In the genomic region with DNA sequence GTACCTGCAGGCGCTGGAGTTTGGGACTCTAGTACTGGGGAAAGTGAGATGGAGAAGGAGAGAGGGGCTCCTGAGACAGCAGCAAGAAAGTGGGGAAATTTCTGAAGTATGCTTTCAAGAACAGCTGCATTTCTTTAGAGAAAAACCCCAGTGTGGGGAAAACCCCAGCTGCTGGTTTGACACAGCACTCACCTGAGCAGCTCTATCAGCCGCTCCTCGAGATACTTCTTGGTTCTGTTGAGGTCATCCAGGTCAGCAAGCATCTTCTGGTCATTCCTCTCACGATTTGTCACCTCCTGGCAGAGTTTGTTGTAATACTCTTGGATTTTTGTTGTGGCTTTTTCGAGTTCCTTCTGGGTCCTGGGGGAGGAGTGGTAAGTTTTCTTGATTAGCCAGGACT, we compare ENCODE assay signal across 17 cellular contexts. TPM values are rescaled to one million over a fixed set of nuclear protein-coding genes. Genes with fewer than 3 reads are reported as not detected.
DNase-seq lines count a peak whose midpoint lies in the region; ATAC-seq and TF ChIP-seq lines count a peak whose summit lies in the region.
"Had no signal": no experiment of that assay in that cellular context is flagged by ENCODE, and none has a peak within 500 bp of the region (broad histone marks: within the 10 kb centered on the region; RNA-seq: fewer than 3 reads in every experiment).

No MANE protein-coding gene starts in this region.

- H2AFZ ChIP-seq in MM.1S (ENCODE audit: low read length): no peak overlapping the region

- peak; percentile 38 for DNase-seq in stimulated activated CD4-positive, alpha-beta T cell treated with anti-CD3 and anti-CD28 coated beads, Interleukin-4, amount 100 ng/mL, for 24 hours
- DNase-seq in stimulated activated CD4-positive, alpha-beta T cell treated with anti-CD3 and anti-CD28 coated beads, Interleukin-4, amount 100 ng/mL, for 4 hours: no peak
- DNase-seq in MM.1S (peak; percentile 74), MCF 10A (ENCODE audit: unreplicated experiment) (no peak), thyroid gland (no peak), RWPE1 (ENCODE audit: low spot score) (no peak)
- DNase-seq in stimulated activated naive B cell treated with anti-CD40 and anti-IgM and Interleukin-4, amounts not matched to agents 10 μg/mL and 1 μg/mL and 100 μg/mL, for 72 hours: peak; percentile 47
- DNase-seq: C1 segment of cervical spinal cord, GDM1, MG63, pancreas, T1000 had no signal

- no peak overlapping the region for H3K27ac Mint-ChIP-seq in stimulated activated naive B cell treated with anti-CD40 and anti-IgM and Interleukin-4, amounts not matched to agents 10 μg/mL and 1 μg/mL and 100 μg/mL, for 72 hours
- no peak overlapping the region for H3K27ac Mint-ChIP-seq in MCF 10A (ENCODE audit: low read depth, unreplicated experiment)
- H3K27ac Mint-ChIP-seq: mesothelial cell of epicardium had no signal

- no peak overlapping the region for H3K9ac ChIP-seq in MM.1S (ENCODE audit: low read length)

- no peak for TF ChIP-seq CTCF in MM.1S (IDR thresholded peaks at IDR 0.05; ENCODE audit: low read length)
- TF ChIP-seq CTCF in MCF 10A (IDR thresholded peaks at IDR 0.05; ENCODE audit: unreplicated experiment): no peak
- no peak for TF ChIP-seq CTCF in thyroid gland (IDR thresholded peaks at IDR 0.05)
- TF ChIP-seq CTCF in RWPE1 (conservative IDR thresholded peaks at IDR 0.05; ENCODE audit: low read depth): no peak

- H4K20me1 ChIP-seq in MM.1S (ENCODE audit: insufficient read depth, low read length): no peaks in the 10 kb centered on the region

- H3K9me3 ChIP-seq in MM.1S (replicated peaks; ENCODE audit: insufficient read depth, low read length) (no peaks in the 10 kb centered on the region), thyroid gland (no peaks in the 10 kb centered on the region)
- H3K9me3 ChIP-seq: MG63, pancreas had no signal

- no TSS peak for BruUV-seq in MCF 10A (replicated peaks; lab: Mats Ljungman, UMichigan)

- CTCF ChIA-PET in MCF 10A (lab: Yijun Ruan, JAX) (interaction anchor here (0.6 to 1.8 kb wide), 6 partner anchors 11 to 491 kb away, joined by 3 to 6 read pairs (median 3); no protein-coding TSS in a partner anchor), RWPE1 (lab: Yijun Ruan, JAX) (no interaction called here)

- no peaks in the 10 kb centered on the region for H3K9me2 ChIP-seq in MM.1S (replicated peaks; ENCODE audit: insufficient read depth, low read length)

- H3K27me3 Mint-ChIP-seq in stimulated activated naive B cell treated with anti-CD40 and anti-IgM and Interleukin-4, amounts not matched to agents 10 μg/mL and 1 μg/mL and 100 μg/mL, for 72 hours: no peaks in the 10 kb centered on the region
- H3K27me3 Mint-ChIP-seq in MCF 10A (ENCODE audit: insufficient read depth, unreplicated experiment): no peaks in the 10 kb centered on the region

- H3K4me1 ChIP-seq in MM.1S (ENCODE audit: low read length): peaks cover 18% of the 10 kb centered on the region
- peaks cover 16 to 27% of the 10 kb centered on the region in 2 donors for H3K4me1 ChIP-seq in thyroid gland
- H3K4me1 ChIP-seq: pancreas had no signal

- no peaks in the 10 kb centered on the region for H3K79me2 ChIP-seq in MM.1S (ENCODE audit: low read length)

- no peak overlapping the region for H3K4me2 ChIP-seq in MM.1S (ENCODE audit: low read depth, low read length)

- POLR2A ChIA-PET in MCF 10A (lab: Yijun Ruan, JAX) (interaction anchor here (1.8 kb wide), 1 partner anchor 11 kb away, joined by 4 read pairs; no protein-coding TSS in a partner anchor), RWPE1 (lab: Yijun Ruan, JAX; ENCODE audit: low non-redundant PET) (no interaction called here)

- peaks cover 40 to 68% of the 10 kb centered on the region in 2 donors for H3K36me3 Mint-ChIP-seq in stimulated activated naive B cell treated with anti-CD40 and anti-IgM and Interleukin-4, amounts not matched to agents 10 μg/mL and 1 μg/mL and 100 μg/mL, for 72 hours
- peaks cover 51% of the 10 kb centered on the region for H3K36me3 Mint-ChIP-seq in MCF 10A (ENCODE audit: insufficient read depth, unreplicated experiment)

- H3K4me3 ChIP-seq in MM.1S (ENCODE audit: low read length) (no peak overlapping the region), thyroid gland (replicated peaks in 1 of 3) (no peak overlapping the region)
- H3K4me3 ChIP-seq: MG63, pancreas had no signal

- H3K4me1 Mint-ChIP-seq in stimulated activated naive B cell treated with anti-CD40 and anti-IgM and Interleukin-4, amounts not matched to agents 10 μg/mL and 1 μg/mL and 100 μg/mL, for 72 hours: peaks cover 14 to 23% of the 10 kb centered on the region in 2 donors
- no peaks in the 10 kb centered on the region for H3K4me1 Mint-ChIP-seq in MCF 10A (ENCODE audit: insufficient read depth, unreplicated experiment)
- H3K4me1 Mint-ChIP-seq: mesothelial cell of epicardium had no signal

- peak; percentile 58 for ATAC-seq in GM21447 (IDR thresholded peaks at IDR 0.05; ENCODE audit: unreplicated experiment)
- ATAC-seq in stimulated activated naive B cell treated with anti-CD40 and anti-IgM and Interleukin-4, amounts not matched to agents 10 μg/mL and 1 μg/mL and 100 μg/mL, for 72 hours (replicated peaks): peak; percentile 93 to 95
- ATAC-seq: esophagus mucosa, Panc1, pancreas had no signal

- no peak overlapping the region for H3K4me3 Mint-ChIP-seq in stimulated activated naive B cell treated with anti-CD40 and anti-IgM and Interleukin-4, amounts not matched to agents 10 μg/mL and 1 μg/mL and 100 μg/mL, for 72 hours
- H3K4me3 Mint-ChIP-seq in MCF 10A (ENCODE audit: unreplicated experiment): no peak overlapping the region
- H3K4me3 Mint-ChIP-seq: mesothelial cell of epicardium had no signal

- no peaks in the 10 kb centered on the region for H3K9me3 Mint-ChIP-seq in stimulated activated naive B cell treated with anti-CD40 and anti-IgM and Interleukin-4, amounts not matched to agents 10 μg/mL and 1 μg/mL and 100 μg/mL, for 72 hours
- H3K9me3 Mint-ChIP-seq in MCF 10A (ENCODE audit: unreplicated experiment): no peaks in the 10 kb centered on the region

- 0 out of 2 replicates have a peak, but pooled peaks cover 2% of the 10 kb centered on the region for H3F3A ChIP-seq in MM.1S (ENCODE audit: insufficient read depth, low read length)

- H3K27ac ChIP-seq in MM.1S (ENCODE audit: low read length) (no peak overlapping the region), thyroid gland (no peak overlapping the region), RWPE1 (no peak overlapping the region)
- H3K27ac ChIP-seq: pancreas had no signal

- TF ChIP-seq POLR2A in thyroid gland (IDR thresholded peaks at IDR 0.05): no peak

- H3K36me3 ChIP-seq in MM.1S (replicated peaks; ENCODE audit: insufficient read depth, low read length): no peaks in the 10 kb centered on the region
- peaks cover 63 to 91% of the 10 kb centered on the region in 2 donors for H3K36me3 ChIP-seq in thyroid gland

- H3K27me3 ChIP-seq in MM.1S (replicated peaks; ENCODE audit: insufficient read depth, low read length) (no peaks in the 10 kb centered on the region), thyroid gland (no peaks in the 10 kb centered on the region)
- H3K27me3 ChIP-seq: MG63, pancreas had no signal

- intact Hi-C loops in MCF 10A (cut with micrococcal nuclease) (no loop called here), thyroid gland (cut with DNase I) (no loop called here)

- 73 to 97% methylated on average over 5 of the region's 5 CpGs for WGBS in thyroid gland, 2 donors

RNA-seq across cellular contexts. Expression of gene CXCR6, which starts 18.8 kb away (rescaled TPM):
- not detected in 2 replicates for total RNA-seq in MCF 10A (2022)
- total RNA-seq in thyroid gland: 1 to 10 TPM; 2.1 to 4.4 (median 3.4) TPM
- total RNA-seq: cerebellum, mesothelial cell of epicardium had no signal

RNA-seq across cellular contexts. Expression of gene FYCO1, which starts 33.6 kb away (rescaled TPM):
- total RNA-seq in MCF 10A (2022) (17.0 and 18.4 TPM in 2 replicates), thyroid gland (10 to 100 TPM; 38.2 to 66.6 (median 50.5) TPM)

Comparison
In these comparisons a context has a peak if more than half of its experiments do, and no peak if none do; other contexts are left out.
1. DNase-seq: peak in stimulated activated CD4-positive, alpha-beta T cell treated with anti-CD3 and anti-CD28 coated beads, Interleukin-4, amount 100 ng/mL, for 24 hours (single experiment), MM.1S (single experiment) and stimulated activated naive B cell treated with anti-CD40 and anti-IgM and Interleukin-4, amounts not matched to agents 10 μg/mL and 1 μg/mL and 100 μg/mL, for 72 hours (single experiment); none in stimulated activated CD4-positive, alpha-beta T cell treated with anti-CD3 and anti-CD28 coated beads, Interleukin-4, amount 100 ng/mL, for 4 hours (0 of 2), MCF 10A (single experiment), thyroid gland (0 of 2) and RWPE1 (single experiment).